1 cellular context compared by ENCODE assay signal in the genomic region with DNA sequence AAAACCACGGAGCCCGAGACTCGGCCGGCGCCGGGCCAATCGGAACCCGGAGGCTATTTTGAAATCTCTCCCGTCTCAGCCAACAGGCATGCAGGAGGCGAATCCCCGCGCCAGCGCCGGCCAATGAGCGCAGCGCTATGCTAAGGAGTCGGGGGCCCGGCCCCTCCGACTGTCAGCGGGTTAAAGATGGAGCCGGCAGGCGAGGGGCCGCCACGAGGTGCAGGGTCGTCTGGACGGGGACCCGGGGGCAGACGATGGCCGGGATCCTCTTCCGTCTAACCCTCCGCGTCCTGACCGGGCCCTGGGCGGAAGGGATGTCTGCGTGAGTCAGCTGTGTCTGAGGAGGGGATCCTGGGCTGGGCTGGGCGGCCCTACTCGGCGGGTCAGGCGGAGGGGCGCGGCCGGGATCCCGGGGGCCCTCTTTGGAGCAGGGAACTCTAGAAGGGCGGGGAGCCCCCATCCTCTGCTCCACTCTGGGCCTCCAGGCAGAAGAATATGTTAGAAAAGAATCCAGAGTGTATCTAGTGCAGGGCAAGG.
TF ChIP-seq lines count a peak whose summit lies in the region.

No MANE protein-coding gene starts in this region.

TF ChIP-seq in A549, 52 proteins besides CTCF, POLR2A, EP300 and RAD21 (continued from another document):
- no peak for TF ChIP-seq REST (IDR thresholded peaks at IDR 0.05)
- no peak for TF ChIP-seq ESRRA (IDR thresholded peaks at IDR 0.05; ENCODE audit: borderline replicate concordance, low read length)
- TF ChIP-seq PHF8 (IDR thresholded peaks at IDR 0.05; ENCODE audit: borderline replicate concordance, low read depth) = peak; percentile 44; the same call in 1 of the 2 replicates
- no peak for TF ChIP-seq FOXS1 (CRISPR knock-in tag; IDR thresholded peaks at IDR 0.05)
- no peak for TF ChIP-seq RNF2 (IDR thresholded peaks at IDR 0.05; ENCODE audit: borderline replicate concordance, low read depth)
